In genomic region chr21:43935711-43936110, GRCh38 we compare ENCODE assay signal across 14 cellular contexts.
DNase-seq lines count a peak whose midpoint lies in the region; ATAC-seq and TF ChIP-seq lines count a peak whose summit lies in the region.
"Had no signal": no experiment of that assay in that cellular context is flagged by ENCODE, and none has a peak within 500 bp of the region (broad histone marks: within the 10 kb centered on the region; RNA-seq: fewer than 3 reads in every experiment).

No MANE protein-coding gene starts in this region.

- TF ChIP-seq CTCF in gastroesophageal sphincter (IDR thresholded peaks at IDR 0.05) = no peak
- no peak for TF ChIP-seq CTCF in stomach (IDR thresholded peaks at IDR 0.05)

- WGBS in gastroesophageal sphincter (ENCODE audit: low coverage in 1 of 2), 2 donors = 100% methylated on average over 1 of the region's 15 CpGs; no CpG with 5 or more reads in 1 of the 2 donors
- WGBS in stomach, 5 donors = 32 to 65% (median 41%) methylated on average over 4 to 15 of the region's 15 CpGs

- intact Hi-C loops in stomach (cut with DNase I; ENCODE audit: low total_unique reads) = no loop called here

- H3K36me3 ChIP-seq in gastroesophageal sphincter = peaks cover 0 to 10% of the 10 kb centered on the region in 2 donors
- H3K36me3 ChIP-seq in stomach = peaks cover 0 to 15% (median 7%) of the 10 kb centered on the region in 4 donors

- H3K9me3 ChIP-seq in gastroesophageal sphincter (no peaks in the 10 kb centered on the region), stomach (no peaks in the 10 kb centered on the region)
- H3K9me3 ChIP-seq: BLaER1 had no signal

- TF ChIP-seq EP300 in gastroesophageal sphincter (IDR thresholded peaks at IDR 0.05) (no peak), stomach (IDR thresholded peaks at IDR 0.05) (no peak)

- H3K4me1 ChIP-seq in gastroesophageal sphincter = peaks cover 0 to 55% (median 13%) of the 10 kb centered on the region in 3 donors
- peaks cover 30 to 45% (median 38%) of the 10 kb centered on the region in 4 donors for H3K4me1 ChIP-seq in stomach

- no peaks in the 10 kb centered on the region for H3K27me3 ChIP-seq in gastroesophageal sphincter
- no peaks in the 10 kb centered on the region for H3K27me3 ChIP-seq in stomach
- H3K27me3 ChIP-seq: BLaER1 had no signal

- DNase-seq in NCI-H2107 treated with DMSO at 0.1 percent for 48 hours (lab: John Stamatoyannopoulos, UW; ENCODE audit: unreplicated experiment) = peak; percentile 17
- no peak for DNase-seq in NCI-H2107 (lab: John Stamatoyannopoulos, UW)
- DNase-seq in NCI-H510A (lab: John Stamatoyannopoulos, UW) = peak; percentile 42
- peak; percentile 65 for DNase-seq in stomach
- DNase-seq in NCI-H748 treated with DMSO at 0.1 percent for 48 hours (lab: John Stamatoyannopoulos, UW) = no peak
- DNase-seq in NCI-H146 (lab: John Stamatoyannopoulos, UW) = no peak
- DNase-seq: activated CD4-positive, alpha-beta T cell treated with anti-CD3 and anti-CD28 coated beads, Interleukin-2, amount 50 U/mL, for 48 hours; activated naive CD4-positive, alpha-beta T cell treated with Interleukin-2 at 50 U/mL for 16 hours; aorta; KBM-7; stimulated activated CD4-positive, alpha-beta T cell treated with anti-CD3 and anti-CD28 coated beads, Interleukin-4, amount 100 ng/mL, for 1 hour had no signal

- H3K27ac ChIP-seq in gastroesophageal sphincter = peak overlapping the region in 3 of 4 donors; percentile 40 to 73 (median 50)
- peak overlapping the region; percentile 9 to 60 (median 33) for H3K27ac ChIP-seq in stomach
- H3K27ac ChIP-seq: BLaER1 had no signal

- H3K4me3 ChIP-seq in gastroesophageal sphincter = no peak overlapping the region
- H3K4me3 ChIP-seq in stomach = no peak overlapping the region
- H3K4me3 ChIP-seq: BLaER1 had no signal

- ATAC-seq in gastroesophageal sphincter (no peak), GM19328 (IDR thresholded peaks at IDR 0.05; ENCODE audit: unreplicated experiment) (no peak)

- TF ChIP-seq POLR2A in gastroesophageal sphincter (IDR thresholded peaks at IDR 0.05) (no peak), stomach (IDR thresholded peaks at IDR 0.05) (no peak)

Comparison
In these comparisons a context has a peak if more than half of its experiments do, and no peak if none do; other contexts are left out.
1. DNase-seq: peak in NCI-H2107 treated with DMSO at 0.1 percent for 48 hours (single experiment), NCI-H510A (single experiment) and stomach (single experiment); none in NCI-H2107 (single experiment), NCI-H748 treated with DMSO at 0.1 percent for 48 hours (single experiment) and NCI-H146 (single experiment).